In genomic region chr16:50696575-50697420, GRCh38 we compare ENCODE assay signal across 7 cellular contexts. TPM values are rescaled to one million over a fixed set of nuclear protein-coding genes. Genes with fewer than 3 reads are reported as not detected.
DNase-seq lines count a peak whose midpoint lies in the region; ATAC-seq and TF ChIP-seq lines count a peak whose summit lies in the region.

No MANE protein-coding gene starts in this region.

- intact Hi-C loops in thyroid gland (cut with DNase I), result no loop called here

- WGBS in thyroid gland, 2 donors, result 71 to 80% methylated on average over 14 to 15 of the region's 15 CpGs

- no peaks in the 10 kb centered on the region for H3K36me3 ChIP-seq in thyroid gland

- TF ChIP-seq POLR2A in NB4 (IDR thresholded peaks at IDR 0.05; ENCODE audit: extremely low read depth, insufficient read length), result no peak
- TF ChIP-seq POLR2A in thyroid gland (IDR thresholded peaks at IDR 0.05), result no peak

- H3K27ac Mint-ChIP-seq in activated naive CD4-positive, alpha-beta T cell treated with anti-CD3 and anti-CD28 coated beads, Interleukin-2, amount 50 U/mL, for 72 hours, result peak overlapping the region; percentile 81 to 96

- no peak overlapping the region for H3K4me3 ChIP-seq in NB4 (ENCODE audit: low read depth, low read length)
- H3K4me3 ChIP-seq in thyroid gland (replicated peaks in 1 of 3), result no peak overlapping the region

- no peaks in the 10 kb centered on the region for H3K27me3 ChIP-seq in thyroid gland

- DNase-seq in NB4 (ENCODE audit: low read depth), result peak; percentile 51
- DNase-seq in activated naive CD4-positive, alpha-beta T cell treated with anti-CD3 and anti-CD28 coated beads, Interleukin-2, amount 50 U/mL, for 72 hours (ENCODE audit: low spot score in 2 of 2), result no peak
- peak; percentile 93 for DNase-seq in left lobe of liver (ENCODE audit: low spot score)
- DNase-seq in thyroid gland, result peak; percentile 52

- TF ChIP-seq CTCF in NB4 (IDR thresholded peaks at IDR 0.05; ENCODE audit: low read depth, low read length) (no peak), thyroid gland (IDR thresholded peaks at IDR 0.05) (no peak)

- peaks cover 3 to 20% of the 10 kb centered on the region in 2 donors for H3K4me1 ChIP-seq in thyroid gland

- peaks cover 0 to 19% of the 10 kb centered on the region in 2 donors for H3K36me3 Mint-ChIP-seq in activated naive CD4-positive, alpha-beta T cell treated with anti-CD3 and anti-CD28 coated beads, Interleukin-2, amount 50 U/mL, for 72 hours

- ATAC-seq in GM18858 (IDR thresholded peaks at IDR 0.05; ENCODE audit: unreplicated experiment), result peak; percentile 44
- ATAC-seq in HG02571 (IDR thresholded peaks at IDR 0.05; ENCODE audit: unreplicated experiment), result peak; percentile 65
- ATAC-seq in activated naive CD4-positive, alpha-beta T cell treated with anti-CD3 and anti-CD28 coated beads, Interleukin-2, amount 50 U/mL, for 72 hours, result peak; percentile 28 to 44
- ATAC-seq in left lobe of liver, result peak; percentile 76
- no peak for ATAC-seq in GM19328 (IDR thresholded peaks at IDR 0.05; ENCODE audit: unreplicated experiment)

- H3K9me3 ChIP-seq in thyroid gland, result no peaks in the 10 kb centered on the region

- H3K27ac ChIP-seq in thyroid gland, result peak overlapping the region in 1 of 3 donors; percentile 44

- H3K9me3 Mint-ChIP-seq in activated naive CD4-positive, alpha-beta T cell treated with anti-CD3 and anti-CD28 coated beads, Interleukin-2, amount 50 U/mL, for 72 hours, result peaks cover 0 to 10% of the 10 kb centered on the region in 2 donors

RNA-seq across cellular contexts. Expression of gene NOD2, which starts 3.4 kb away (rescaled TPM):
- 1 to 10 TPM in 1 of 2 donors, under 1 TPM in 1; 0.59 to 5.1 TPM for total RNA-seq in activated naive CD4-positive, alpha-beta T cell treated with anti-CD3 and anti-CD28 coated beads, Interleukin-2, amount 50 U/mL, for 72 hours
- total RNA-seq in left lobe of liver (0.68 TPM), thyroid gland (1 to 10 TPM in 1 of 4 donors, under 1 TPM in 3; 0.40 to 1.6 (median 0.68) TPM)

RNA-seq across cellular contexts. Expression of gene SNX20, which starts 15.7 kb away (rescaled TPM):
- total RNA-seq in activated naive CD4-positive, alpha-beta T cell treated with anti-CD3 and anti-CD28 coated beads, Interleukin-2, amount 50 U/mL, for 72 hours, result 10 to 100 TPM; 36.7 to 48.4 TPM
- total RNA-seq in left lobe of liver (0.53 TPM), thyroid gland (1 to 10 TPM in 3 of 4 donors, under 1 TPM in 1; 0.78 to 1.7 (median 1.3) TPM)

RNA-seq across cellular contexts. Expression of gene CYLD, which starts 45.1 kb away (rescaled TPM):
- total RNA-seq in activated naive CD4-positive, alpha-beta T cell treated with anti-CD3 and anti-CD28 coated beads, Interleukin-2, amount 50 U/mL, for 72 hours, result 10 to 100 TPM; 88.2 to 92.9 TPM
- total RNA-seq in left lobe of liver (14.4 TPM), thyroid gland (100 to 1,000 TPM in 1 of 4 donors, 10 to 100 TPM in 3; 79.2 to 180 (median 92.4) TPM)

Comparison
In these comparisons a context has a peak if more than half of its experiments do, and no peak if none do; other contexts are left out.
1. DNase-seq: peak in NB4 (single experiment), left lobe of liver (single experiment) and thyroid gland (2 of 2); none in activated naive CD4-positive, alpha-beta T cell treated with anti-CD3 and anti-CD28 coated beads, Interleukin-2, amount 50 U/mL, for 72 hours (0 of 2).
2. RNA of gene SNX20, which starts 15.7 kb away (total RNA-seq): 36.7 to 48.4 TPM in activated naive CD4-positive, alpha-beta T cell treated with anti-CD3 and anti-CD28 coated beads, Interleukin-2, amount 50 U/mL, for 72 hours; 0.78 to 1.7 TPM in thyroid gland and 0.53 TPM in left lobe of liver (single experiment); every median in the first group is over 10 times any median in the second.